Comparison of ENCODE assay signal across 22 cellular contexts in genomic region chr6:103893082-103893481, GRCh38.
DNase-seq lines count a peak whose midpoint lies in the region; ATAC-seq and TF ChIP-seq lines count a peak whose summit lies in the region.
"Had no signal": no experiment of that assay in that cellular context is flagged by ENCODE, and none has a peak within 500 bp of the region (broad histone marks: within the 10 kb centered on the region; RNA-seq: fewer than 3 reads in every experiment).

No MANE protein-coding gene starts in this region.

- H2AFZ ChIP-seq in hepatocyte, result no peak overlapping the region

- no peaks in the 10 kb centered on the region for H3K9me2 ChIP-seq in hepatocyte (replicated peaks; ENCODE audit: insufficient read depth)

- no peaks in the 10 kb centered on the region for H3K27me3 ChIP-seq in hepatocyte
- H3K27me3 ChIP-seq: dorsolateral prefrontal cortex, pancreas, sigmoid colon, transverse colon had no signal

- no peak overlapping the region for H3K4me2 ChIP-seq in hepatocyte

- no peak overlapping the region for H3K4me3 ChIP-seq in hepatocyte
- H3K4me3 ChIP-seq: dorsolateral prefrontal cortex, pancreas, sigmoid colon, transverse colon had no signal

- no peak overlapping the region for H3K27ac ChIP-seq in hepatocyte
- H3K27ac ChIP-seq: pancreas, transverse colon, WERI-Rb-1 had no signal

- TF ChIP-seq CTCF in hepatocyte (IDR thresholded peaks at IDR 0.05; ENCODE audit: poor library complexity), result no peak

- no peaks in the 10 kb centered on the region for H3K4me1 ChIP-seq in hepatocyte (ENCODE audit: insufficient read depth)
- H3K4me1 ChIP-seq: pancreas, transverse colon had no signal

- WGBS in hepatocyte (ENCODE audit: low lambda C conversion rate, missing lambda C conversion rate), result 58% methylated on average over 2 of the region's 2 CpGs

- DNase-seq in DMS 273 treated with DMSO at 0.1 percent for 48 hours (lab: John Stamatoyannopoulos, UW) (peak; percentile 17), OCI-M1 (lab: John Stamatoyannopoulos, UW) (peak; percentile 21), cerebellar cortex (ENCODE audit: low spot score) (peak; percentile 89), hepatocyte (ENCODE audit: low spot score) (peak; percentile 19), mesenteric fat pad (ENCODE audit: low spot score) (no peak), SKM-1 (lab: John Stamatoyannopoulos, UW; ENCODE audit: unreplicated experiment) (no peak)
- DNase-seq: activated CD4-positive, alpha-beta T cell treated with anti-CD3 and anti-CD28 coated beads, Interleukin-2, amount 50 U/mL, for 48 hours; activated T-cell treated with anti-CD3 and anti-CD28 coated beads, Interleukin-2, amount 50 U/mL, for 24 hours; CD4-positive, alpha-beta memory T cell; DMS79; NCI-H2029; NCI-H510A treated with DMSO at 0.1 percent for 48 hours; pancreas; SHP77 treated with DMSO at 0.1 percent for 48 hours; sigmoid colon; stimulated activated naive CD4-positive, alpha-beta T cell; T-helper 17 cell; transverse colon; WERI-Rb-1 had no signal

- H3K9me3 ChIP-seq in hepatocyte (ENCODE audit: low read depth), result peaks cover 3% of the 10 kb centered on the region
- H3K9me3 ChIP-seq: pancreas, transverse colon had no signal

- ATAC-seq in GM18861 (IDR thresholded peaks at IDR 0.05; ENCODE audit: unreplicated experiment) (no peak), GM19395 (IDR thresholded peaks at IDR 0.05; ENCODE audit: unreplicated experiment) (no peak)
- ATAC-seq: T-helper 17 cell had no signal

- no peaks in the 10 kb centered on the region for H3K79me2 ChIP-seq in hepatocyte

- H3K36me3 ChIP-seq in hepatocyte (replicated peaks; ENCODE audit: insufficient read depth, low read depth), result no peaks in the 10 kb centered on the region
- H3K36me3 ChIP-seq: pancreas, sigmoid colon, transverse colon, WERI-Rb-1 had no signal

- no peaks in the 10 kb centered on the region for H4K20me1 ChIP-seq in hepatocyte (ENCODE audit: insufficient read depth, poor library complexity, severe bottlenecking)

Comparison
In these comparisons a context has a peak if more than half of its experiments do, and no peak if none do; other contexts are left out.
1. DNase-seq: peak in DMS 273 treated with DMSO at 0.1 percent for 48 hours (single experiment), OCI-M1 (single experiment), cerebellar cortex (single experiment) and hepatocyte (single experiment); none in mesenteric fat pad (single experiment) and SKM-1 (single experiment).